8 cellular contexts compared by ENCODE assay signal in the genomic region with DNA sequence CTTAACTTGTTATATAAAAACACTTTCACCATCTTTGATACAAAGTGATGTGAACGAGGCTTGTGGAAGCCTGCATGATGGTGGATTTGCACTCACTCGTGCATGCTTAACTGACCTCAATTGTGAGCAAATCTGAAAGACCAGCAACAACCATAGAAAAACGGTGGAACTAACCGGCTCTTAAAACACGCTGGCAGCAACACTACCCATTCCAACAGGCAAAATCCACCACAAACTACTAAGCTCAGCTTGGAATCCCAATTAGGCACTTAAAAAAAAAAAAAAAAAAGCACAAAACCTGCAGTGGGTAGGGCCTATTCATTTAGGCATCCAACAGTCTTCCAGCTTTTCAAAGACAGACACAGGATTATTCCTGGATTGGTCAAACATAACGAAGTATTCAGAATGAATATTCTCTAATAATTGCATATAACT. TPM values are rescaled to one million over a fixed set of nuclear protein-coding genes. Genes with fewer than 3 reads are reported as not detected.
DNase-seq lines count a peak whose midpoint lies in the region; ATAC-seq and TF ChIP-seq lines count a peak whose summit lies in the region.

No MANE protein-coding gene starts in this region.

- H3K27me3 ChIP-seq in CD4-positive, alpha-beta T cell (ENCODE audit: control insufficient read depth, insufficient read depth, low read length), result no peaks in the 10 kb centered on the region
- no peaks in the 10 kb centered on the region for H3K27me3 ChIP-seq in HL-60 (ENCODE audit: insufficient read depth, poor library complexity, severe bottlenecking)

- no peaks in the 10 kb centered on the region for H3K27me3 Mint-ChIP-seq in CD4-positive, alpha-beta T cell
- H3K27me3 Mint-ChIP-seq in activated naive CD8-positive, alpha-beta T cell, result no peaks in the 10 kb centered on the region
- no peaks in the 10 kb centered on the region for H3K27me3 Mint-ChIP-seq in stimulated activated naive CD8-positive, alpha-beta T cell treated with anti-CD3 and anti-CD28 coated beads, Interleukin-15, amount 100 ng/mL, for 72 hours

- intact Hi-C loops in CD4-positive, alpha-beta T cell (cut with DNase I, micrococcal nuclease), result loop anchor here in 1 of 2 experiments (5.0 kb wide), 1 partner anchor 34 kb away; no protein-coding TSS in a partner anchor
- intact Hi-C loops in posterior vena cava (cut with DNase I), result loop anchor here in 1 of 2 donors (10.0 kb wide), 1 partner anchor 63 kb away; no protein-coding TSS in a partner anchor

- H3K9me3 Mint-ChIP-seq in CD4-positive, alpha-beta T cell, result no peaks in the 10 kb centered on the region
- no peaks in the 10 kb centered on the region for H3K9me3 Mint-ChIP-seq in activated naive CD8-positive, alpha-beta T cell (ENCODE audit: low read depth)
- no peaks in the 10 kb centered on the region for H3K9me3 Mint-ChIP-seq in stimulated activated naive CD8-positive, alpha-beta T cell treated with anti-CD3 and anti-CD28 coated beads, Interleukin-15, amount 100 ng/mL, for 72 hours

- H3K4me1 Mint-ChIP-seq in CD4-positive, alpha-beta T cell (ENCODE audit: low read depth), result peaks cover 71% of the 10 kb centered on the region
- peaks cover 67% of the 10 kb centered on the region for H3K4me1 Mint-ChIP-seq in activated naive CD8-positive, alpha-beta T cell (ENCODE audit: low read depth)
- H3K4me1 Mint-ChIP-seq in stimulated activated naive CD8-positive, alpha-beta T cell treated with anti-CD3 and anti-CD28 coated beads, Interleukin-15, amount 100 ng/mL, for 72 hours, result peaks cover 71% of the 10 kb centered on the region

- CTCF ChIA-PET in CD4-positive, alpha-beta T cell (lab: Charles Lee), result no interaction called here

- H3K9me3 ChIP-seq in CD4-positive, alpha-beta T cell (ENCODE audit: control insufficient read depth, low read length), result no peaks in the 10 kb centered on the region

- no peak overlapping the region for H3K27ac ChIP-seq in CD4-positive, alpha-beta T cell (ENCODE audit: low read depth, low read length)
- H3K27ac ChIP-seq in HL-60 (replicated peaks), result no peak overlapping the region; the same call in 1 of the 2 replicates

- no peak for DNase-seq in CD4-positive, alpha-beta T cell
- DNase-seq in HL-60 (ENCODE audit: low read depth in 1 of 2, low spot score in 1 of 2), result no peak
- peak; percentile 35 for DNase-seq in inferior parietal cortex (ENCODE audit: extremely low spot score)
- DNase-seq in stimulated activated naive CD8-positive, alpha-beta T cell treated with anti-CD3 and anti-CD28 coated beads, Interleukin-15, amount 100 ng/mL, for 72 hours, result no peak
- DNase-seq in posterior vena cava (ENCODE audit: low spot score), result no peak
- DNase-seq in stimulated activated naive CD4-positive, alpha-beta T cell treated with Interleukin-2 at 50 U/mL for 16 hours (lab: John Stamatoyannopoulos, UW), result no peak
- DNase-seq in cerebellar nuclear complex (lab: John Stamatoyannopoulos, UW), result no peak

- TF ChIP-seq CTCF in CD4-positive, alpha-beta T cell (IDR thresholded peaks at IDR 0.05), result no peak
- no peak for TF ChIP-seq CTCF in HL-60 (IDR thresholded peaks at IDR 0.05; ENCODE audit: insufficient read depth, low read length)

- POLR2A ChIA-PET in CD4-positive, alpha-beta T cell (lab: Charles Lee), result interaction anchor here (0.5 to 2.6 kb wide), 8 partner anchors 19 to 743 kb away, joined by 3 to 18 read pairs (median 3); a partner anchor contains a TSS

- peaks cover 41% of the 10 kb centered on the region for H3K36me3 Mint-ChIP-seq in CD4-positive, alpha-beta T cell (ENCODE audit: low read depth)
- H3K36me3 Mint-ChIP-seq in activated naive CD8-positive, alpha-beta T cell, result peaks cover 12% of the 10 kb centered on the region

- ATAC-seq in CD4-positive, alpha-beta T cell (ENCODE audit: poor library complexity), result no peak
- ATAC-seq in stimulated activated naive CD8-positive, alpha-beta T cell treated with anti-CD3 and anti-CD28 coated beads, Interleukin-15, amount 100 ng/mL, for 72 hours, result no peak

- H3K4me3 ChIP-seq in HL-60 (replicated peaks; ENCODE audit: insufficient read depth, low read length), result peak overlapping the region; percentile 58

- peak overlapping the region; percentile 95 for H3K4me3 Mint-ChIP-seq in CD4-positive, alpha-beta T cell
- H3K4me3 Mint-ChIP-seq in activated naive CD8-positive, alpha-beta T cell, result peak overlapping the region; percentile 97
- H3K4me3 Mint-ChIP-seq in stimulated activated naive CD8-positive, alpha-beta T cell treated with anti-CD3 and anti-CD28 coated beads, Interleukin-15, amount 100 ng/mL, for 72 hours, result peak overlapping the region; percentile 93 to 95

- peak overlapping the region; percentile 89 for H3K27ac Mint-ChIP-seq in CD4-positive, alpha-beta T cell
- H3K27ac Mint-ChIP-seq in activated naive CD8-positive, alpha-beta T cell, result peak overlapping the region; percentile 90
- peak overlapping the region in 1 of 2 donors; percentile 86 for H3K27ac Mint-ChIP-seq in stimulated activated naive CD8-positive, alpha-beta T cell treated with anti-CD3 and anti-CD28 coated beads, Interleukin-15, amount 100 ng/mL, for 72 hours

RNA-seq across cellular contexts. Expression of a gene that starts 1.8 kb away (rescaled TPM):
- total RNA-seq in CD4-positive, alpha-beta T cell, result 10 to 100 TPM; 78.1 to 82.3 TPM
- total RNA-seq in posterior vena cava, result 100 to 1,000 TPM; 151 to 153 TPM
